Comparison of ENCODE assay signal across 13 cellular contexts in genomic region chr18:63186520-63186919, GRCh38.
DNase-seq lines count a peak whose midpoint lies in the region; ATAC-seq and TF ChIP-seq lines count a peak whose summit lies in the region.
"Had no signal": no experiment of that assay in that cellular context is flagged by ENCODE, and none has a peak within 500 bp of the region (broad histone marks: within the 10 kb centered on the region; RNA-seq: fewer than 3 reads in every experiment).

No MANE protein-coding gene starts in this region.

- no peak overlapping the region for H3K14ac ChIP-seq in mesenchymal stem cell (ENCODE audit: low read length in 2 of 2)

- POLR2A ChIA-PET in Caco-2 (lab: Charles Lee): no interaction called here

- no peak overlapping the region for H3K4me3 ChIP-seq in BLaER1
- H3K4me3 ChIP-seq in Caco-2 (ENCODE audit: low read depth, low read length): no peak overlapping the region
- no peak overlapping the region for H3K4me3 ChIP-seq in mesenchymal stem cell (ENCODE audit: insufficient read depth in 1 of 2, low read depth in 1 of 2, low read length in 2 of 2)
- no peak overlapping the region for H3K4me3 ChIP-seq in neural progenitor cell
- H3K4me3 ChIP-seq: testis had no signal

- no peak overlapping the region for H3K23ac ChIP-seq in mesenchymal stem cell (ENCODE audit: low read length in 2 of 2)

- in situ Hi-C loops in SK-MEL-5 (cut with HindIII; ENCODE audit: low pct_unique_long_range_greater_than_20kb, low sequenced_read_pairs): no loop called here

- H3K36me3 ChIP-seq in BLaER1: peaks cover 42% of the 10 kb centered on the region
- H3K36me3 ChIP-seq in Caco-2 (ENCODE audit: control insufficient read depth, insufficient read depth, low read length): no peaks in the 10 kb centered on the region
- H3K36me3 ChIP-seq in mesenchymal stem cell (ENCODE audit: control insufficient read depth in 1 of 2, insufficient read depth in 2 of 2, low read depth in 1 of 2, low read length in 2 of 2): no peaks in the 10 kb centered on the region
- H3K36me3 ChIP-seq in neural progenitor cell: no peaks in the 10 kb centered on the region

- no peak for ATAC-seq in HG02571 (IDR thresholded peaks at IDR 0.05; ENCODE audit: unreplicated experiment)

- H3K4me2 ChIP-seq in BLaER1: peak overlapping the region; percentile 26; the same call in 1 of the 2 replicates
- H3K4me2 ChIP-seq in mesenchymal stem cell (ENCODE audit: low read length, poor library complexity, severe bottlenecking): no peak overlapping the region
- no peak overlapping the region for H3K4me2 ChIP-seq in neural progenitor cell

- no peaks in the 10 kb centered on the region for H3K36me3 Mint-ChIP-seq in Caco-2 (ENCODE audit: insufficient read depth, unreplicated experiment)
- H3K36me3 Mint-ChIP-seq in neural progenitor cell: peaks cover 2% of the 10 kb centered on the region

- no peak overlapping the region for H2BK15ac ChIP-seq in mesenchymal stem cell (ENCODE audit: low read depth, poor library complexity, severe bottlenecking)

- no peaks in the 10 kb centered on the region for H3K79me2 ChIP-seq in neural progenitor cell (ENCODE audit: low read depth)

- H3K27me3 Mint-ChIP-seq in Caco-2 (ENCODE audit: insufficient read depth, unreplicated experiment) (no peaks in the 10 kb centered on the region), neural progenitor cell (ENCODE audit: insufficient read depth, low read depth) (peaks cover 2% of the 10 kb centered on the region)
- H3K27me3 Mint-ChIP-seq: activated naive CD4-positive, alpha-beta T cell treated with anti-CD3 and anti-CD28 coated beads, Interleukin-2, amount 10 ng/mL, durations not matched to agents 7 days and 5 days had no signal

- no TSS peak for BruUV-seq in Caco-2 (replicated peaks; lab: Mats Ljungman, UMichigan)

- peaks cover 37% of the 10 kb centered on the region for H4K20me1 ChIP-seq in BLaER1
- H4K20me1 ChIP-seq in neural progenitor cell (ENCODE audit: low read depth): no peaks in the 10 kb centered on the region

- WGBS in mesenchymal stem cell: no CpG with 5 or more reads among the region's 1 CpG

- H2BK120ac ChIP-seq in mesenchymal stem cell (ENCODE audit: low read depth, low read length): no peak overlapping the region

- TF ChIP-seq CTCF in Caco-2 (IDR thresholded peaks at IDR 0.05; ENCODE audit: insufficient read depth in 1 of 2, low read depth in 1 of 2, low read length in 1 of 2, severe bottlenecking in 1 of 2, unreplicated experiment in 1 of 2): no peak
- TF ChIP-seq CTCF in neural progenitor cell (IDR thresholded peaks at IDR 0.05): no peak

- no peaks in the 10 kb centered on the region for H3F3A ChIP-seq in neural progenitor cell (ENCODE audit: low read depth)

- H2AFZ ChIP-seq in mesenchymal stem cell (ENCODE audit: low read depth, low read length) (no peak overlapping the region), neural progenitor cell (replicated peaks) (no peak overlapping the region)

- H2BK12ac ChIP-seq in mesenchymal stem cell (ENCODE audit: low read length in 2 of 2): no peak overlapping the region

- peak overlapping the region; percentile 28; the same call in 1 of the 2 replicates for H3K27ac ChIP-seq in BLaER1
- H3K27ac ChIP-seq in mesenchymal stem cell (ENCODE audit: low read length, poor library complexity, severe bottlenecking): no peak overlapping the region
- H3K27ac ChIP-seq in neural progenitor cell: no peak overlapping the region
- H3K27ac ChIP-seq: C4-2B, testis had no signal

- H3K9me3 ChIP-seq in BLaER1 (0 out of 2 replicates have a peak, but pooled peaks cover 5% of the 10 kb centered on the region), Caco-2 (no peaks in the 10 kb centered on the region), mesenchymal stem cell (ENCODE audit: control insufficient read depth, low read length) (no peaks in the 10 kb centered on the region), neural progenitor cell (ENCODE audit: low read depth) (no peaks in the 10 kb centered on the region)
- H3K9me3 ChIP-seq: testis had no signal

- H2AK5ac ChIP-seq in mesenchymal stem cell (ENCODE audit: low read length, severe bottlenecking): no peak overlapping the region

- no peak overlapping the region for H4K91ac ChIP-seq in mesenchymal stem cell (ENCODE audit: low read length)

- no peaks in the 10 kb centered on the region for H3K79me1 ChIP-seq in mesenchymal stem cell (replicated peaks; ENCODE audit: low read length, poor library complexity, severe bottlenecking)

- H3K27ac Mint-ChIP-seq in Caco-2 (ENCODE audit: unreplicated experiment): peak overlapping the region; percentile 53
- no peak overlapping the region for H3K27ac Mint-ChIP-seq in neural progenitor cell

- no peak overlapping the region for H4K8ac ChIP-seq in mesenchymal stem cell (ENCODE audit: low read length)

- no peak overlapping the region for H3K4me3 Mint-ChIP-seq in Caco-2 (ENCODE audit: unreplicated experiment)
- H3K4me3 Mint-ChIP-seq in neural progenitor cell: no peak overlapping the region
- H3K4me3 Mint-ChIP-seq: activated naive CD4-positive, alpha-beta T cell treated with anti-CD3 and anti-CD28 coated beads, Interleukin-2, amount 10 ng/mL, durations not matched to agents 7 days and 5 days had no signal

- CTCF ChIA-PET in Caco-2 (lab: Charles Lee): no interaction called here

- DNase-seq in Caco-2 (no peak), SK-MEL-5 (ENCODE audit: low read depth, low spot score) (peak; percentile 9), mesenchymal stem cell (peak; percentile 22), dermis blood vessel endothelial cell (no peak), neural progenitor cell (ENCODE audit: low spot score) (no peak)
- DNase-seq: activated naive CD4-positive, alpha-beta T cell treated with anti-CD3 and anti-CD28 coated beads, Interleukin-2, amount 10 ng/mL, durations not matched to agents 7 days and 5 days; cerebellar nuclear complex; GDM1; SIG-M5; testis had no signal

- H3K4me1 ChIP-seq in BLaER1 (peaks cover 56% of the 10 kb centered on the region), Caco-2 (peaks cover 22% of the 10 kb centered on the region), mesenchymal stem cell (ENCODE audit: control insufficient read depth, insufficient read depth, low read depth, low read length) (peaks cover 5% of the 10 kb centered on the region), neural progenitor cell (no peaks in the 10 kb centered on the region)

- H3K4me1 Mint-ChIP-seq in Caco-2 (ENCODE audit: low read depth, unreplicated experiment) (peaks cover 23% of the 10 kb centered on the region), neural progenitor cell (peaks cover 18% of the 10 kb centered on the region)

- H3K4ac ChIP-seq in mesenchymal stem cell (ENCODE audit: low read depth in 1 of 2, low read length in 2 of 2): no peak overlapping the region

- no peaks in the 10 kb centered on the region for H3K9me3 Mint-ChIP-seq in Caco-2 (ENCODE audit: unreplicated experiment)
- H3K9me3 Mint-ChIP-seq in neural progenitor cell: no peaks in the 10 kb centered on the region
- H3K9me3 Mint-ChIP-seq: activated naive CD4-positive, alpha-beta T cell treated with anti-CD3 and anti-CD28 coated beads, Interleukin-2, amount 10 ng/mL, durations not matched to agents 7 days and 5 days had no signal

- intact Hi-C loops in Caco-2 (cut with micrococcal nuclease; ENCODE audit: unreplicated experiment): loop anchor here (5.0 kb wide), 1 partner anchor 54 kb away; no protein-coding TSS in a partner anchor

- H2BK5ac ChIP-seq in mesenchymal stem cell (ENCODE audit: low read depth, low read length, poor library complexity, severe bottlenecking): no peak overlapping the region

- no peaks in the 10 kb centered on the region for H3K27me3 ChIP-seq in BLaER1
- no peaks in the 10 kb centered on the region for H3K27me3 ChIP-seq in Caco-2 (replicated peaks; ENCODE audit: control insufficient read depth, insufficient read depth, low read length)
- H3K27me3 ChIP-seq in mesenchymal stem cell (ENCODE audit: control insufficient read depth in 1 of 2, insufficient read depth in 1 of 2, low read length in 2 of 2): peaks cover 5 to 12% of the 10 kb centered on the region in 2 experiments
- no peaks in the 10 kb centered on the region for H3K27me3 ChIP-seq in neural progenitor cell
- H3K27me3 ChIP-seq: testis had no signal

- no peak overlapping the region for H3K18ac ChIP-seq in mesenchymal stem cell (ENCODE audit: low read depth in 1 of 2, low read length in 2 of 2)

- no peak overlapping the region for H3K9ac ChIP-seq in BLaER1
- H3K9ac ChIP-seq in mesenchymal stem cell (ENCODE audit: low read length): no peak overlapping the region
- no peak overlapping the region for H3K9ac ChIP-seq in neural progenitor cell

Comparison
In these comparisons a context has a peak if more than half of its experiments do, and no peak if none do; other contexts are left out.
1. DNase-seq: peak in SK-MEL-5 (single experiment) and mesenchymal stem cell (single experiment); none in Caco-2 (0 of 2), dermis blood vessel endothelial cell (single experiment) and neural progenitor cell (single experiment).